10 cellular contexts compared by ENCODE assay signal in the genomic region with DNA sequence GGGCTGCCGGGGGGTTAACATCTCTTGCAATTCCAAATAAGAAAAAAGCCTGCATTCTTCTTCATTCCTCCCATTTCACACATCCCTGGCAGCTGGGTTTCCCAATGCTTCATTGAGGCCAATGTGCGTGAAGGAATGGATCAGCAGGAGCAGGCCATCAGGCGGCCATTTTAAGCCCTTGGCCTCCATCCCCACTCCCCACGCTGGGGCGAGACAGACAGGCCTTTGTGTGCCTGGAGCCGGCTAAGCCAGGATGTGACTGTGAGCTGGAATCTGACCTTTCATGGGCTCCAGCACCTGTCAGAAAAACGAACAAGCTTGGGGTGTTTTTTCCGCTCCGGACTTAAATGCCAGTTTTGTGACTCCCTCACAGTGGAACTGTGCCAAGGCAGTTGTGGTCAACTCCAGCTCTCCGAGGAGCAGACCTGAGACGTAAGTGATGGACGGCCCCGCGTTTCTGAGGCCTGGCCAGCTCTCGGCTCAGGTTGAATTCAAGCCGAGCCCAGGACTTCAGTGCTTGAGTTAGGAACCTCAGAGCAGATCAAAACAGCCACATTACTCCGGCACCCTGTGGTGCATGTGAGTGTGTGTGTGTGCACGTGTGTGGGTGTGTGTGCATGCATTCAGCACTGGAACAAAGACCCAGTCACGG.
DNase-seq lines count a peak whose midpoint lies in the region; ATAC-seq, FAIRE-seq and TF ChIP-seq lines count a peak whose summit lies in the region.
"Had no signal": no experiment of that assay in that cellular context is flagged by ENCODE, and none has a peak within 500 bp of the region (broad histone marks: within the 10 kb centered on the region; RNA-seq: fewer than 3 reads in every experiment).

No MANE protein-coding gene starts in this region.

- peak overlapping the region; percentile 35 for H4K8ac ChIP-seq in mesenchymal stem cell (ENCODE audit: low read length)

- TF ChIP-seq CTCF in right atrium auricular region (IDR thresholded peaks at IDR 0.05) (no peak), endodermal cell (conservative IDR thresholded peaks at IDR 0.05) (no peak)

- no peak overlapping the region for H3K23ac ChIP-seq in mesenchymal stem cell (ENCODE audit: low read length in 2 of 2)

- 90 to 91% methylated on average over 14 to 19 of the region's 19 CpGs for WGBS in endodermal cell (ENCODE audit: insufficient coverage in 1 of 2, insufficient read length in 1 of 2), 2 experiments
- WGBS in mesenchymal stem cell, result 72% methylated on average over 19 of the region's 19 CpGs

- H3K9me3 Mint-ChIP-seq in endodermal cell, result peaks cover 26% of the 10 kb centered on the region
- peaks cover 4% of the 10 kb centered on the region for H3K9me3 Mint-ChIP-seq in stimulated activated effector memory CD8-positive, alpha-beta T cell treated with anti-CD3 and anti-CD28 coated beads, Interleukin-12 subunit alpha, Interleukin-12 subunit beta, amount 100 ng/mL, for 72 hours
- H3K9me3 Mint-ChIP-seq in natural killer cell treated with Interleukin-12 subunit alpha and Interleukin-12 subunit beta and Interleukin-15 and Interleukin-18, amount 100 ng/mL, for 72 hours, result peaks cover 5% of the 10 kb centered on the region

- H3K27me3 Mint-ChIP-seq in endodermal cell (ENCODE audit: insufficient read depth), result no peaks in the 10 kb centered on the region
- peaks cover 8 to 11% of the 10 kb centered on the region in 2 donors for H3K27me3 Mint-ChIP-seq in natural killer cell treated with Interleukin-12 subunit alpha and Interleukin-12 subunit beta and Interleukin-15 and Interleukin-18, amount 100 ng/mL, for 72 hours

- H3K9ac ChIP-seq in endodermal cell (ENCODE audit: extremely low read depth, low read length, poor library complexity, severe bottlenecking) (no peak overlapping the region), mesenchymal stem cell (ENCODE audit: low read length) (no peak overlapping the region)

- no peak overlapping the region for H3K4me2 ChIP-seq in mesenchymal stem cell (ENCODE audit: low read length, poor library complexity, severe bottlenecking)

- H3K4ac ChIP-seq in mesenchymal stem cell (ENCODE audit: low read depth in 1 of 2, low read length in 2 of 2), result no peak overlapping the region

- H2AK5ac ChIP-seq in mesenchymal stem cell (ENCODE audit: low read length, severe bottlenecking), result peak overlapping the region; percentile 96

- no peaks in the 10 kb centered on the region for H3K4me1 ChIP-seq in right atrium auricular region
- H3K4me1 ChIP-seq in endodermal cell (ENCODE audit: control insufficient read depth, insufficient read depth, low read length), result no peaks in the 10 kb centered on the region
- H3K4me1 ChIP-seq in mesenchymal stem cell (ENCODE audit: control insufficient read depth, insufficient read depth, low read depth, low read length), result peaks cover 26% of the 10 kb centered on the region

- no peak overlapping the region for H3K14ac ChIP-seq in mesenchymal stem cell (ENCODE audit: low read length in 2 of 2)

- intact Hi-C loops in Right ventricle myocardium superior (cut with DNase I), result no loop called here

- peak overlapping the region in 1 of 2 experiments; percentile 52 for H3K18ac ChIP-seq in mesenchymal stem cell (ENCODE audit: low read depth in 1 of 2, low read length in 2 of 2)

- no peaks in the 10 kb centered on the region for H3K27me3 ChIP-seq in right atrium auricular region
- no peaks in the 10 kb centered on the region for H3K27me3 ChIP-seq in endodermal cell (ENCODE audit: control insufficient read depth, insufficient read depth, low read length, poor library complexity, severe bottlenecking)
- no peaks in the 10 kb centered on the region for H3K27me3 ChIP-seq in mesenchymal stem cell (ENCODE audit: control insufficient read depth in 1 of 2, insufficient read depth in 1 of 2, low read length in 2 of 2)

- H3K9me3 ChIP-seq in right atrium auricular region (peaks cover 0 to 8% of the 10 kb centered on the region in 2 donors), endodermal cell (ENCODE audit: control insufficient read depth, low read length) (peaks cover 24% of the 10 kb centered on the region), mesenchymal stem cell (ENCODE audit: control insufficient read depth, low read length) (peaks cover 5% of the 10 kb centered on the region)

- FAIRE-seq in urothelium cell line (lab: Jason Lieb, UNC), result peak; percentile 100
- FAIRE-seq: GM12891 had no signal

- DNase-seq in Right ventricle myocardium superior, result no peak
- DNase-seq in right atrium auricular region (ENCODE audit: low spot score), result no peak
- no peak for DNase-seq in endodermal cell
- peak; percentile 83 for DNase-seq in mesenchymal stem cell
- peak; percentile 96 for DNase-seq in urothelium cell line (ENCODE audit: low spot score)
- no peak for DNase-seq in stimulated activated effector memory CD8-positive, alpha-beta T cell treated with anti-CD3 and anti-CD28 coated beads, Interleukin-12 subunit alpha, Interleukin-12 subunit beta, amount 100 ng/mL, for 72 hours (ENCODE audit: low spot score in 2 of 2)
- DNase-seq in natural killer cell treated with Interleukin-12 subunit alpha and Interleukin-12 subunit beta and Interleukin-15 and Interleukin-18, amount 100 ng/mL, for 72 hours (ENCODE audit: low spot score), result no peak
- DNase-seq: NCI-H1436 had no signal

- H3K4me3 Mint-ChIP-seq in endodermal cell, result no peak overlapping the region
- no peak overlapping the region for H3K4me3 Mint-ChIP-seq in stimulated activated effector memory CD8-positive, alpha-beta T cell treated with anti-CD3 and anti-CD28 coated beads, Interleukin-12 subunit alpha, Interleukin-12 subunit beta, amount 100 ng/mL, for 72 hours
- H3K4me3 Mint-ChIP-seq in natural killer cell treated with Interleukin-12 subunit alpha and Interleukin-12 subunit beta and Interleukin-15 and Interleukin-18, amount 100 ng/mL, for 72 hours, result no peak overlapping the region

- ATAC-seq in Right ventricle myocardium superior (ENCODE audit: poor library complexity) (peak; percentile 27), GM18519 (IDR thresholded peaks at IDR 0.05; ENCODE audit: low FRiP score, unreplicated experiment) (no peak)
- no peak for ATAC-seq in stimulated activated effector memory CD8-positive, alpha-beta T cell treated with anti-CD3 and anti-CD28 coated beads, Interleukin-12 subunit alpha, Interleukin-12 subunit beta, amount 100 ng/mL, for 72 hours
- no peak for ATAC-seq in natural killer cell treated with Interleukin-12 subunit alpha and Interleukin-12 subunit beta and Interleukin-15 and Interleukin-18, amount 100 ng/mL, for 72 hours

- H3K4me3 ChIP-seq in right atrium auricular region (no peak overlapping the region), endodermal cell (ENCODE audit: low read length) (no peak overlapping the region), mesenchymal stem cell (ENCODE audit: insufficient read depth in 1 of 2, low read depth in 1 of 2, low read length in 2 of 2) (no peak overlapping the region)

- H2BK12ac ChIP-seq in mesenchymal stem cell (ENCODE audit: low read length in 2 of 2), result peak overlapping the region in 1 of 2 experiments; percentile 22

- no peak overlapping the region for H2BK120ac ChIP-seq in mesenchymal stem cell (ENCODE audit: low read depth, low read length)

- H2BK15ac ChIP-seq in mesenchymal stem cell (ENCODE audit: low read depth, poor library complexity, severe bottlenecking), result no peak overlapping the region

- no peaks in the 10 kb centered on the region for H3K36me3 ChIP-seq in right atrium auricular region
- H3K36me3 ChIP-seq in endodermal cell (ENCODE audit: control insufficient read depth, insufficient read depth, low read length), result no peaks in the 10 kb centered on the region
- H3K36me3 ChIP-seq in mesenchymal stem cell (ENCODE audit: control insufficient read depth in 1 of 2, insufficient read depth in 2 of 2, low read depth in 1 of 2, low read length in 2 of 2), result peaks cover 0 to 3% of the 10 kb centered on the region in 2 experiments

- H4K91ac ChIP-seq in mesenchymal stem cell (ENCODE audit: low read length), result peak overlapping the region; percentile 81

- peak overlapping the region; percentile 74 for H2BK5ac ChIP-seq in mesenchymal stem cell (ENCODE audit: low read depth, low read length, poor library complexity, severe bottlenecking)

- no peaks in the 10 kb centered on the region for H3K79me1 ChIP-seq in mesenchymal stem cell (replicated peaks; ENCODE audit: low read length, poor library complexity, severe bottlenecking)

- no peak overlapping the region for H3K27ac ChIP-seq in right atrium auricular region
- peak overlapping the region; percentile 81 for H3K27ac ChIP-seq in endodermal cell (ENCODE audit: low read depth, low read length)
- H3K27ac ChIP-seq in mesenchymal stem cell (ENCODE audit: low read length, poor library complexity, severe bottlenecking), result peak overlapping the region; percentile 90

- H3K27ac Mint-ChIP-seq in endodermal cell, result no peak overlapping the region
- H3K27ac Mint-ChIP-seq in stimulated activated effector memory CD8-positive, alpha-beta T cell treated with anti-CD3 and anti-CD28 coated beads, Interleukin-12 subunit alpha, Interleukin-12 subunit beta, amount 100 ng/mL, for 72 hours, result no peak overlapping the region
- H3K27ac Mint-ChIP-seq in natural killer cell treated with Interleukin-12 subunit alpha and Interleukin-12 subunit beta and Interleukin-15 and Interleukin-18, amount 100 ng/mL, for 72 hours, result no peak overlapping the region

- peaks cover 2% of the 10 kb centered on the region for H3K4me1 Mint-ChIP-seq in endodermal cell
- no peaks in the 10 kb centered on the region for H3K4me1 Mint-ChIP-seq in stimulated activated effector memory CD8-positive, alpha-beta T cell treated with anti-CD3 and anti-CD28 coated beads, Interleukin-12 subunit alpha, Interleukin-12 subunit beta, amount 100 ng/mL, for 72 hours
- no peaks in the 10 kb centered on the region for H3K4me1 Mint-ChIP-seq in natural killer cell treated with Interleukin-12 subunit alpha and Interleukin-12 subunit beta and Interleukin-15 and Interleukin-18, amount 100 ng/mL, for 72 hours (ENCODE audit: low read depth in 2 of 2)

- no peak overlapping the region for H2AFZ ChIP-seq in mesenchymal stem cell (ENCODE audit: low read depth, low read length)

- H3K36me3 Mint-ChIP-seq in endodermal cell (ENCODE audit: low read depth), result peaks cover 10% of the 10 kb centered on the region
- no peaks in the 10 kb centered on the region for H3K36me3 Mint-ChIP-seq in stimulated activated effector memory CD8-positive, alpha-beta T cell treated with anti-CD3 and anti-CD28 coated beads, Interleukin-12 subunit alpha, Interleukin-12 subunit beta, amount 100 ng/mL, for 72 hours
- peaks cover 6% of the 10 kb centered on the region for H3K36me3 Mint-ChIP-seq in natural killer cell treated with Interleukin-12 subunit alpha and Interleukin-12 subunit beta and Interleukin-15 and Interleukin-18, amount 100 ng/mL, for 72 hours

Comparison
In these comparisons a context has a peak if more than half of its experiments do, and no peak if none do; other contexts are left out.
1. DNase-seq: peak in mesenchymal stem cell (single experiment) and urothelium cell line (single experiment); none in Right ventricle myocardium superior (single experiment), right atrium auricular region (single experiment), endodermal cell (single experiment), stimulated activated effector memory CD8-positive, alpha-beta T cell treated with anti-CD3 and anti-CD28 coated beads, Interleukin-12 subunit alpha, Interleukin-12 subunit beta, amount 100 ng/mL, for 72 hours (0 of 2) and natural killer cell treated with Interleukin-12 subunit alpha and Interleukin-12 subunit beta and Interleukin-15 and Interleukin-18, amount 100 ng/mL, for 72 hours (single experiment).
2. H3K27ac ChIP-seq: peak in endodermal cell (single experiment) and mesenchymal stem cell (single experiment); none in right atrium auricular region (0 of 2).